ENCODE assay signal across 1 cellular context in genomic region chr2:200615247-200615646, GRCh38.
TF ChIP-seq lines count a peak whose summit lies in the region.

No MANE protein-coding gene starts in this region.

TF ChIP-seq in GM23338, 12 proteins besides CTCF, POLR2A, EP300 and RAD21 (continued from another document):
- TF ChIP-seq ZNF462 (CRISPR knock-in tag; IDR thresholded peaks at IDR 0.05), result no peak
- TF ChIP-seq NANOG (IDR thresholded peaks at IDR 0.05; ENCODE audit: borderline replicate concordance), result no peak
- TF ChIP-seq CREB1 (CRISPR knock-in tag; IDR thresholded peaks at IDR 0.05; ENCODE audit: low read depth), result no peak
TF ChIP-seq in GM23338: peak in this region for 0.
